10 cellular contexts compared by ENCODE assay signal in the genomic region with DNA sequence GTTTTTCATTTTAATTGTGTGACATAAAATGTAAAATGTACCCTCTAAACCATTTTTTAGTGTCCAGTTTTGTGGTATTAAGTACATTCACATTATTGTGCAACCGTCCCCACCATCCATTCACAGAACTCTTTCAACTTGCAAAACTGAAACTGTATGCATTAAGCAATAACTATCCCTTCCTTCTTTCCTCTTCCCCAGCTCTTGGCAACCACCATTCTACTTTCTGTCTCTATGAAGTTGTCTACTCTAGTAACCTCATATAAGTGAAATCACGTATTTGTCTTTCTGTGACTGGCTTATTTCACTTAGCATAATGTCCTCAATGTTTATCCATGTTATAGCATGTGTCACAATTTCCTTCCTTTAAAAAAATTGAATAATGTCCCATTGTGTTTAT.
DNase-seq lines count a peak whose midpoint lies in the region; ATAC-seq, FAIRE-seq and TF ChIP-seq lines count a peak whose summit lies in the region.
"Had no signal": no experiment of that assay in that cellular context is flagged by ENCODE, and none has a peak within 500 bp of the region (broad histone marks: within the 10 kb centered on the region; RNA-seq: fewer than 3 reads in every experiment).

No MANE protein-coding gene starts in this region.

- H3K27me3 ChIP-seq in left lung, result no peaks in the 10 kb centered on the region
- H3K27me3 ChIP-seq in thyroid gland, result no peaks in the 10 kb centered on the region

- H3K4me3 ChIP-seq in left lung (no peak overlapping the region), thyroid gland (replicated peaks in 1 of 3) (no peak overlapping the region)

- peaks cover 37% of the 10 kb centered on the region for H3K36me3 Mint-ChIP-seq in activated CD4-positive, alpha-beta memory T cell treated with anti-CD3 and anti-CD28 coated beads, Interleukin-2, amount 10 ng/mL, durations not matched to agents 7 days and 5 days (ENCODE audit: low read depth)
- H3K36me3 Mint-ChIP-seq in osteocyte (ENCODE audit: unreplicated experiment), result peaks cover 2% of the 10 kb centered on the region

- no peak overlapping the region for H3K27ac Mint-ChIP-seq in activated CD4-positive, alpha-beta memory T cell treated with anti-CD3 and anti-CD28 coated beads, Interleukin-2, amount 10 ng/mL, durations not matched to agents 7 days and 5 days
- H3K27ac Mint-ChIP-seq in osteocyte (ENCODE audit: unreplicated experiment), result no peak overlapping the region

- intact Hi-C loops in left lung (cut with DNase I) (loop anchor here in 1 of 2 donors (10.0 kb wide), 1 partner anchor 59 kb away; no protein-coding TSS in a partner anchor), thyroid gland (cut with DNase I) (loop anchor here (10.0 kb wide), 1 partner anchor 59 kb away; no protein-coding TSS in a partner anchor)

- no peaks in the 10 kb centered on the region for H3K9me3 ChIP-seq in left lung
- no peaks in the 10 kb centered on the region for H3K9me3 ChIP-seq in thyroid gland

- WGBS in thyroid gland, 2 donors, result 85 to 89% methylated on average over 2 of the region's 2 CpGs

- peaks cover 17 to 60% of the 10 kb centered on the region in 2 donors for H3K4me1 ChIP-seq in left lung
- peaks cover 6 to 25% of the 10 kb centered on the region in 2 donors for H3K4me1 ChIP-seq in thyroid gland

- TF ChIP-seq POLR2A in H54 (IDR thresholded peaks at IDR 0.05; ENCODE audit: low read depth, low read length), result no peak
- TF ChIP-seq POLR2A in thyroid gland (IDR thresholded peaks at IDR 0.05), result no peak

- peaks cover 27% of the 10 kb centered on the region for H3K4me1 Mint-ChIP-seq in activated CD4-positive, alpha-beta memory T cell treated with anti-CD3 and anti-CD28 coated beads, Interleukin-2, amount 10 ng/mL, durations not matched to agents 7 days and 5 days
- peaks cover 36% of the 10 kb centered on the region for H3K4me1 Mint-ChIP-seq in osteocyte (ENCODE audit: unreplicated experiment)

- POLR2A ChIA-PET in activated CD4-positive, alpha-beta memory T cell treated with anti-CD3 and anti-CD28 coated beads, Interleukin-2, amount 10 ng/mL, durations not matched to agents 7 days and 5 days (lab: Charles Lee), result interaction anchor here (1.0 kb wide), 1 partner anchor 83 kb away, joined by 3 read pairs; no protein-coding TSS in a partner anchor

- no peak for DNase-seq in H54 (ENCODE audit: insufficient read length, low spot score)
- DNase-seq in MV-4-11 (lab: John Stamatoyannopoulos, UW), result peak; percentile 96
- no peak for DNase-seq in left lung
- no peak for DNase-seq in activated CD4-positive, alpha-beta memory T cell treated with anti-CD3 and anti-CD28 coated beads, Interleukin-2, amount 10 ng/mL, durations not matched to agents 7 days and 5 days
- no peak for DNase-seq in osteocyte (ENCODE audit: extremely low spot score, unreplicated experiment)
- no peak for DNase-seq in thyroid gland
- DNase-seq in stimulated activated CD4-positive, alpha-beta T cell treated with anti-CD3 and anti-CD28 coated beads, Interleukin-2, amount 100 ng/mL, for 24 hours, result no peak
- DNase-seq: activated CD4-positive, alpha-beta T cell treated with anti-CD3 and anti-CD28 coated beads, Interleukin-2, amount 50 U/mL, for 48 hours; NCI-H1105 had no signal

- H3K27ac ChIP-seq in left lung (peak overlapping the region; percentile 44 to 57), thyroid gland (no peak overlapping the region)

- H3K9me3 Mint-ChIP-seq in activated CD4-positive, alpha-beta memory T cell treated with anti-CD3 and anti-CD28 coated beads, Interleukin-2, amount 10 ng/mL, durations not matched to agents 7 days and 5 days, result no peaks in the 10 kb centered on the region
- no peaks in the 10 kb centered on the region for H3K9me3 Mint-ChIP-seq in osteocyte (ENCODE audit: unreplicated experiment)

- peak; percentile 15 for FAIRE-seq in H54 (lab: Jason Lieb, UNC)

- TF ChIP-seq CTCF in left lung (IDR thresholded peaks at IDR 0.05) (no peak), osteocyte (IDR thresholded peaks at IDR 0.05) (no peak), thyroid gland (IDR thresholded peaks at IDR 0.05) (no peak)

- no peaks in the 10 kb centered on the region for H3K27me3 Mint-ChIP-seq in activated CD4-positive, alpha-beta memory T cell treated with anti-CD3 and anti-CD28 coated beads, Interleukin-2, amount 10 ng/mL, durations not matched to agents 7 days and 5 days
- H3K27me3 Mint-ChIP-seq in osteocyte (ENCODE audit: unreplicated experiment), result no peaks in the 10 kb centered on the region

- CTCF ChIA-PET in activated CD4-positive, alpha-beta memory T cell treated with anti-CD3 and anti-CD28 coated beads, Interleukin-2, amount 10 ng/mL, durations not matched to agents 7 days and 5 days (lab: Charles Lee), result interaction anchor here (1.6 kb wide), 1 partner anchor 162 kb away, joined by 6 read pairs; no protein-coding TSS in a partner anchor

- ATAC-seq in GM18508 (IDR thresholded peaks at IDR 0.05; ENCODE audit: insufficient read depth, unreplicated experiment) (peak; percentile 30), left lung (peak; percentile 41)

- H3K36me3 ChIP-seq in left lung (no peaks in the 10 kb centered on the region), thyroid gland (no peaks in the 10 kb centered on the region)

- H3K4me3 Mint-ChIP-seq in activated CD4-positive, alpha-beta memory T cell treated with anti-CD3 and anti-CD28 coated beads, Interleukin-2, amount 10 ng/mL, durations not matched to agents 7 days and 5 days, result no peak overlapping the region
- no peak overlapping the region for H3K4me3 Mint-ChIP-seq in osteocyte (ENCODE audit: unreplicated experiment)

Comparison
In these comparisons a context has a peak if more than half of its experiments do, and no peak if none do; other contexts are left out.
1. H3K27ac ChIP-seq: peak in left lung (2 of 2); none in thyroid gland (0 of 3).